Comparison of ENCODE assay signal across 9 cellular contexts in genomic region chr14:93970589-93970966, GRCh38. TPM values are rescaled to one million over a fixed set of nuclear protein-coding genes. Genes with fewer than 3 reads are reported as not detected.
DNase-seq lines count a peak whose midpoint lies in the region; ATAC-seq and TF ChIP-seq lines count a peak whose summit lies in the region.
"Had no signal": no experiment of that assay in that cellular context is flagged by ENCODE, and none has a peak within 500 bp of the region (broad histone marks: within the 10 kb centered on the region; RNA-seq: fewer than 3 reads in every experiment).

No MANE protein-coding gene starts in this region.

- DNase-seq in DMS 273 (lab: John Stamatoyannopoulos, UW; ENCODE audit: unreplicated experiment) (peak; percentile 65), DMS 273 treated with DMSO at 0.1 percent for 48 hours (lab: John Stamatoyannopoulos, UW) (no peak), UCSD-AML1 (lab: John Stamatoyannopoulos, UW; ENCODE audit: unreplicated experiment) (peak; percentile 61), T47D (ENCODE audit: low read depth in 1 of 2, low spot score in 1 of 2) (peak; percentile 64 to 77), aorta (no peak)
- peak in 8 of 9 donors; percentile 43 to 63 (median 56) for DNase-seq in naive thymus-derived CD4-positive, alpha-beta T cell

- H3K4me1 Mint-ChIP-seq in naive thymus-derived CD4-positive, alpha-beta T cell = peaks cover 14 to 91% (median 19%) of the 10 kb centered on the region in 7 donors

- H3K36me3 ChIP-seq in naive thymus-derived CD4-positive, alpha-beta T cell (ENCODE audit: control insufficient read depth in 2 of 3, insufficient read depth in 3 of 3, low read length in 3 of 3) = no peaks in the 10 kb centered on the region
- no peaks in the 10 kb centered on the region for H3K36me3 ChIP-seq in aorta (ENCODE audit: control insufficient read depth in 1 of 2, insufficient read depth in 2 of 2, low read length in 1 of 2)

- CTCF ChIA-PET in naive thymus-derived CD4-positive, alpha-beta T cell (lab: Charles Lee) = interaction anchor here (1.1 to 18.5 kb wide), 14 partner anchors 11 to 210 kb away, joined by 3 to 388 read pairs (median 7); partner anchors contain the start of gene OTUB2

- no peak overlapping the region for H3K27ac ChIP-seq in naive thymus-derived CD4-positive, alpha-beta T cell (ENCODE audit: low read depth, low read length)
- peak overlapping the region; percentile 71 to 91 for H3K27ac ChIP-seq in aorta (ENCODE audit: low read depth in 1 of 2, low read length in 2 of 2)

- peak overlapping the region; percentile 72 for H3K4me3 ChIP-seq in naive thymus-derived CD4-positive, alpha-beta T cell (ENCODE audit: low read length)
- H3K4me3 ChIP-seq in aorta (ENCODE audit: low read length in 2 of 2) = no peak overlapping the region

- intact Hi-C loops in naive thymus-derived CD4-positive, alpha-beta T cell (cut with micrococcal nuclease) = loop anchor here (1.0 to 2.0 kb wide), 5 partner anchors 11 to 31 kb away; no protein-coding TSS in a partner anchor
- intact Hi-C loops in aorta (cut with DNase I) = no loop called here

- WGBS in aorta, 2 donors = 37 to 48% methylated on average over 9 of the region's 9 CpGs

- peak; percentile 47 for TF ChIP-seq CTCF in LNCAP (IDR thresholded peaks at IDR 0.05)

- peaks cover 0 to 6% (median 1%) of the 10 kb centered on the region in 11 donors for H3K9me3 Mint-ChIP-seq in naive thymus-derived CD4-positive, alpha-beta T cell

- H3K27ac Mint-ChIP-seq in naive thymus-derived CD4-positive, alpha-beta T cell = peak overlapping the region in 8 of 9 donors; percentile 21 to 99 (median 70)

- H3K27me3 ChIP-seq in naive thymus-derived CD4-positive, alpha-beta T cell (ENCODE audit: control insufficient read depth in 2 of 2, insufficient read depth in 2 of 2, low read length in 2 of 2) = no peaks in the 10 kb centered on the region
- H3K27me3 ChIP-seq in aorta (ENCODE audit: control insufficient read depth in 1 of 2, insufficient read depth in 2 of 2, low read length in 1 of 2) = no peaks in the 10 kb centered on the region

- peaks cover 0 to 2% (median under 1%) of the 10 kb centered on the region in 5 donors for H3K27me3 Mint-ChIP-seq in naive thymus-derived CD4-positive, alpha-beta T cell

- POLR2A ChIA-PET in naive thymus-derived CD4-positive, alpha-beta T cell (lab: Charles Lee) = interaction anchor here (0.8 to 3.2 kb wide), 11 partner anchors 8 to 110 kb away, joined by 3 to 32 read pairs (median 3); partner anchors contain the start of genes DDX24 and IFI27L1

- peak overlapping the region; percentile 82 to 93 (median 89) for H3K4me3 Mint-ChIP-seq in naive thymus-derived CD4-positive, alpha-beta T cell

- H3K9me3 ChIP-seq in naive thymus-derived CD4-positive, alpha-beta T cell (ENCODE audit: control insufficient read depth in 2 of 3, low read length in 3 of 3) = no peaks in the 10 kb centered on the region
- no peaks in the 10 kb centered on the region for H3K9me3 ChIP-seq in aorta (ENCODE audit: control insufficient read depth, low read length)

- peaks cover 13 to 24% of the 10 kb centered on the region in 2 donors for H3K4me1 ChIP-seq in naive thymus-derived CD4-positive, alpha-beta T cell (ENCODE audit: control insufficient read depth in 2 of 2, insufficient read depth in 2 of 2, low read length in 2 of 2)
- H3K4me1 ChIP-seq in aorta (ENCODE audit: control insufficient read depth in 1 of 2, insufficient read depth in 2 of 2, low read length in 2 of 2) = peaks cover 0 to 6% of the 10 kb centered on the region in 2 donors

- H3K36me3 Mint-ChIP-seq in naive thymus-derived CD4-positive, alpha-beta T cell = peaks cover 0 to 28% (median 0%) of the 10 kb centered on the region in 5 donors

- in situ Hi-C loops in T47D (cut with HindIII; ENCODE audit: low pct_unique_long_range_greater_than_20kb, low sequenced_read_pairs) = no loop called here

- ATAC-seq in naive thymus-derived CD4-positive, alpha-beta T cell = peak; percentile 93
- no peak for ATAC-seq in aorta (ENCODE audit: low FRiP score)
- no peak for ATAC-seq in GM21723 (IDR thresholded peaks at IDR 0.05; ENCODE audit: unreplicated experiment)

RNA-seq across cellular contexts. Expression of gene ASB2, which starts 5.8 kb away (rescaled TPM):
- total RNA-seq in naive thymus-derived CD4-positive, alpha-beta T cell = 10 to 100 TPM in 1 of 5 experiments, 1 to 10 TPM in 2, under 1 TPM in 2; 0.32 to 63.1 (median 1.4) TPM
- not detected for polyA plus RNA-seq in naive thymus-derived CD4-positive, alpha-beta T cell
- total RNA-seq in aorta = 10 to 100 TPM; 53.3 to 57.0 TPM
- 10 to 100 TPM in 1 of 2 donors, 1 to 10 TPM in 1; 9.1 to 24.8 TPM for polyA plus RNA-seq in aorta

RNA-seq across cellular contexts. Expression of gene CCDC197, which starts 26.5 kb away (rescaled TPM):
- total RNA-seq in naive thymus-derived CD4-positive, alpha-beta T cell = not detected
- not detected for polyA plus RNA-seq in naive thymus-derived CD4-positive, alpha-beta T cell
- total RNA-seq in aorta = under 1 TPM in 1 of 2 donors, not detected in 1; 0.60 TPM
- not detected for polyA plus RNA-seq in aorta
- polyA plus RNA-seq: adipose tissue had no signal

RNA-seq across cellular contexts. Expression of gene FAM181A, which starts 43.4 kb away (rescaled TPM):
- total RNA-seq in naive thymus-derived CD4-positive, alpha-beta T cell = not detected
- polyA plus RNA-seq in naive thymus-derived CD4-positive, alpha-beta T cell = not detected
- not detected for total RNA-seq in aorta
- not detected for polyA plus RNA-seq in aorta
- polyA plus RNA-seq: adipose tissue had no signal

RNA-seq across cellular contexts. Expression of gene OTUB2, which starts 55.6 kb away (rescaled TPM):
- total RNA-seq in naive thymus-derived CD4-positive, alpha-beta T cell = 1 to 10 TPM in 1 of 5 experiments, under 1 TPM in 3, not detected in 1; 0.11 to 2.5 (median 0.63) TPM
- polyA plus RNA-seq in naive thymus-derived CD4-positive, alpha-beta T cell = under 1 TPM; 0.35 to 0.56 TPM
- under 1 TPM; 0.42 to 0.60 TPM for total RNA-seq in aorta
- not detected for polyA plus RNA-seq in aorta

Comparison
In these comparisons a context has a peak if more than half of its experiments do, and no peak if none do; other contexts are left out.
1. DNase-seq: peak in DMS 273 (single experiment), UCSD-AML1 (single experiment), T47D (2 of 2) and naive thymus-derived CD4-positive, alpha-beta T cell (8 of 9); none in DMS 273 treated with DMSO at 0.1 percent for 48 hours (single experiment) and aorta (0 of 2).
2. intact Hi-C loops: an anchor here in naive thymus-derived CD4-positive, alpha-beta T cell (1.0 to 2.0 kb wide); none called in aorta.